In the genomic region with DNA sequence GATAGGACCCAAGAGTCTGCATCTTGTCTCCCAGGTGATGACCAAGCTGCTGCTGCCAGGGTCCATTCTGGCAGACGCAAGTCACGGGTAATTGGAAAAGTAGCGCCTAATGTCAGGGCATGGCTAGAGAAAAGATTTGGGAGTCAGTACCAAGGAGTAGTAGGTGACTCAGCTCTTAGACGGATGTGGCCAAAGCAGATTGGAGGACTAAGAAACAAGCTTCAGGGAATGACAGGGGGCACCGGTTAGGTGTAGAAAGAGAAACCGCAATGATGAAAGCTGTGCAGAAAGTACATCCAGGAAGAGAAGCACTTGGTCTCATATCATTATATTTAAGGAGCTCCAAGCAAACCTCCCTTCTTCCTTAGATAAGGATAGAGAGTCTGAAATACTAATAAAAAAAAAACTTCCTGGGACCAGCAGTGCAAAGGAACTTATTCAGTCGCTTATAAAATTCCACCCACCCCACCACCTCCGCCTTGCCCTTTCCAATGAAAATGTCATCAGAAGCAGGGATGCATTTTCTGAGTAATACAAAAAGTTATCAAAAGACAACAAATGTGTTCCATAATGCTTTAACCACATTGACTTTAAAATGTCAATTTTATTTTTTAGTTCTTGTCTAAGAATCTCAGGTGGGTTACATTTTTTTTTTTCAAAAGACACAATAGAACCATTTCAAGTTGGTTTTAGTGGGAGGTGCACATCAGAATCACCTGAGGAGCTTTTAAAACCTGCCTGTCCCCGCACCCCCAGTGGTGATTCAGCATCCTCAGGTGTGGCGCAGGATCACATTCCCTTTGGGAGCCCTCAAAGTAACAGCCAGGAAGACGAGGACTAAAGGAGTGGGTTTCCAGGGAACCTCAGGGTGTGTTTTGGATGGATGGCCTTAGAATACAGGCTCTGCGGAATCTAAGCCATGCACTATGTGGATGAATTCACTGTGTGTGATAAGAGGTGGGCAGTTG, we compare ENCODE assay signal across 21 cellular contexts. TPM values are rescaled to one million over a fixed set of nuclear protein-coding genes. Genes with fewer than 3 reads are reported as not detected.
DNase-seq lines count a peak whose midpoint lies in the region.
"Had no signal": no experiment of that assay in that cellular context is flagged by ENCODE, and none has a peak within 500 bp of the region (broad histone marks: within the 10 kb centered on the region; RNA-seq: fewer than 3 reads in every experiment).

No MANE protein-coding gene starts in this region.

- H3K4me1 Mint-ChIP-seq in activated T-helper 2 cell treated with anti-CD3 and anti-CD28 coated beads, Interferon-gamma antibody, Interleukin-2, Interleukin-4, amounts not matched to agents 10 μg/mL and 5 μg/mL and 100 μg/mL, durations not matched to agents 14 hours and 24 hours and 36 hours (ENCODE audit: low read depth): peaks cover 61% of the 10 kb centered on the region
- peaks cover 7% of the 10 kb centered on the region for H3K4me1 Mint-ChIP-seq in activated T-cell treated with anti-CD3 and anti-CD28 coated beads, Interleukin-2, amount 50 U/mL, for 24 hours (ENCODE audit: low read depth)
- H3K4me1 Mint-ChIP-seq: CD4-positive, CD25-positive, alpha-beta regulatory T cell; naive B cell had no signal

- H3K4me3 Mint-ChIP-seq in activated T-helper 2 cell treated with anti-CD3 and anti-CD28 coated beads, Interferon-gamma antibody, Interleukin-2, Interleukin-4, amounts not matched to agents 10 μg/mL and 5 μg/mL and 100 μg/mL, durations not matched to agents 14 hours and 24 hours and 36 hours (ENCODE audit: low read depth): peak overlapping the region; percentile 3
- no peak overlapping the region for H3K4me3 Mint-ChIP-seq in activated T-cell treated with anti-CD3 and anti-CD28 coated beads, Interleukin-2, amount 50 U/mL, for 24 hours
- H3K4me3 Mint-ChIP-seq: CD4-positive, CD25-positive, alpha-beta regulatory T cell; naive B cell had no signal

- no peaks in the 10 kb centered on the region for H3K27me3 Mint-ChIP-seq in activated T-helper 2 cell treated with anti-CD3 and anti-CD28 coated beads, Interferon-gamma antibody, Interleukin-2, Interleukin-4, amounts not matched to agents 10 μg/mL and 5 μg/mL and 100 μg/mL, durations not matched to agents 14 hours and 24 hours and 36 hours (ENCODE audit: low read depth)
- peaks cover 13% of the 10 kb centered on the region for H3K27me3 Mint-ChIP-seq in activated T-cell treated with anti-CD3 and anti-CD28 coated beads, Interleukin-2, amount 50 U/mL, for 24 hours
- H3K27me3 Mint-ChIP-seq: CD4-positive, CD25-positive, alpha-beta regulatory T cell had no signal

- no peaks in the 10 kb centered on the region for H3K9me3 Mint-ChIP-seq in activated T-helper 2 cell treated with anti-CD3 and anti-CD28 coated beads, Interferon-gamma antibody, Interleukin-2, Interleukin-4, amounts not matched to agents 10 μg/mL and 5 μg/mL and 100 μg/mL, durations not matched to agents 14 hours and 24 hours and 36 hours
- no peaks in the 10 kb centered on the region for H3K9me3 Mint-ChIP-seq in activated T-cell treated with anti-CD3 and anti-CD28 coated beads, Interleukin-2, amount 50 U/mL, for 24 hours
- H3K9me3 Mint-ChIP-seq: CD4-positive, CD25-positive, alpha-beta regulatory T cell; naive B cell had no signal

- peak overlapping the region; percentile 88 for H3K27ac Mint-ChIP-seq in activated T-helper 2 cell treated with anti-CD3 and anti-CD28 coated beads, Interferon-gamma antibody, Interleukin-2, Interleukin-4, amounts not matched to agents 10 μg/mL and 5 μg/mL and 100 μg/mL, durations not matched to agents 14 hours and 24 hours and 36 hours
- no peak overlapping the region for H3K27ac Mint-ChIP-seq in activated T-cell treated with anti-CD3 and anti-CD28 coated beads, Interleukin-2, amount 50 U/mL, for 24 hours
- H3K27ac Mint-ChIP-seq: CD4-positive, CD25-positive, alpha-beta regulatory T cell had no signal

- H3K36me3 Mint-ChIP-seq in activated T-helper 2 cell treated with anti-CD3 and anti-CD28 coated beads, Interferon-gamma antibody, Interleukin-2, Interleukin-4, amounts not matched to agents 10 μg/mL and 5 μg/mL and 100 μg/mL, durations not matched to agents 14 hours and 24 hours and 36 hours (ENCODE audit: low read depth): no peaks in the 10 kb centered on the region
- H3K36me3 Mint-ChIP-seq in activated T-cell treated with anti-CD3 and anti-CD28 coated beads, Interleukin-2, amount 50 U/mL, for 24 hours (ENCODE audit: low read depth): no peaks in the 10 kb centered on the region
- H3K36me3 Mint-ChIP-seq: CD4-positive, CD25-positive, alpha-beta regulatory T cell; naive B cell had no signal

- intact Hi-C loops in activated T-helper 2 cell treated with anti-CD3 and anti-CD28 coated beads, Interferon-gamma antibody, Interleukin-2, Interleukin-4, amounts not matched to agents 10 μg/mL and 5 μg/mL and 100 μg/mL, durations not matched to agents 14 hours and 24 hours and 36 hours (cut with micrococcal nuclease): loop anchor here (5.0 kb wide), 1 partner anchor 35 kb away; no protein-coding TSS in a partner anchor

- peak; percentile 11 for DNase-seq in SIG-M5 treated with dmso at 0.1 percent for 504 hours (lab: John Stamatoyannopoulos, UW; ENCODE audit: unreplicated experiment)
- no peak for DNase-seq in SIG-M5 (lab: John Stamatoyannopoulos, UW)
- DNase-seq in M059J (ENCODE audit: low read depth): peak; percentile 70
- DNase-seq in activated T-helper 2 cell treated with anti-CD3 and anti-CD28 coated beads, Interferon-gamma antibody, Interleukin-2, Interleukin-4, amounts not matched to agents 10 μg/mL and 5 μg/mL and 100 μg/mL, durations not matched to agents 14 hours and 24 hours and 36 hours (ENCODE audit: low spot score): no peak
- DNase-seq in kidney tubule cell (ENCODE audit: low spot score): peak; percentile 56
- no peak for DNase-seq in NCI-H510A treated with DMSO at 0.1 percent for 48 hours (lab: John Stamatoyannopoulos, UW)
- DNase-seq in ecto neural progenitor cell (ENCODE audit: low spot score): no peak
- DNase-seq in activated T-cell treated with anti-CD3 and anti-CD28 coated beads, Interleukin-2, amount 50 U/mL, for 24 hours: no peak
- DNase-seq: 8988T; activated CD4-positive, alpha-beta T cell treated with anti-CD3 and anti-CD28 coated beads, Interleukin-2, amount 50 U/mL, for 1 hour; amniotic stem cell; CD4-positive, CD25-positive, alpha-beta regulatory T cell; naive B cell; NCI-H1417 treated with DMSO at 0.1 percent for 48 hours; NCI-H2227 treated with DMSO at 0.1 percent for 48 hours; NK-92 treated with Interleukin-12 subunit alpha and Interleukin-12 subunit beta, amount 100 ng/mL, for 24 hours; SHP77 treated with DMSO at 0.1 percent for 48 hours; stimulated activated CD4-positive, alpha-beta T cell treated with anti-CD3 and anti-CD28 coated beads, Interleukin-4, amount 100 ng/mL, for 4 hours; T1000; transverse colon had no signal

RNA-seq across cellular contexts. Expression of a gene that starts 31.2 kb away (rescaled TPM):
- 7.3 and 9.9 TPM in 2 replicates for total RNA-seq in M059J (2014; rRNA removed; shearing (Covaris generic))
- 9.2 and 9.4 TPM in 2 replicates for total RNA-seq in activated T-helper 2 cell treated with anti-CD3 and anti-CD28 coated beads, Interferon-gamma antibody, Interleukin-2, Interleukin-4, amounts not matched to agents 10 μg/mL and 5 μg/mL and 100 μg/mL, durations not matched to agents 14 hours and 24 hours and 36 hours
- total RNA-seq: endothelial cell of umbilical vein had no signal

Comparison
In these comparisons a context has a peak if more than half of its experiments do, and no peak if none do; other contexts are left out.
1. DNase-seq: peak in SIG-M5 treated with dmso at 0.1 percent for 504 hours (single experiment), M059J (single experiment) and kidney tubule cell (single experiment); none in SIG-M5 (single experiment), activated T-helper 2 cell treated with anti-CD3 and anti-CD28 coated beads, Interferon-gamma antibody, Interleukin-2, Interleukin-4, amounts not matched to agents 10 μg/mL and 5 μg/mL and 100 μg/mL, durations not matched to agents 14 hours and 24 hours and 36 hours (single experiment), NCI-H510A treated with DMSO at 0.1 percent for 48 hours (single experiment), ecto neural progenitor cell (single experiment) and activated T-cell treated with anti-CD3 and anti-CD28 coated beads, Interleukin-2, amount 50 U/mL, for 24 hours (single experiment).